Comparison of ENCODE assay signal across 29 cellular contexts in the genomic region with DNA sequence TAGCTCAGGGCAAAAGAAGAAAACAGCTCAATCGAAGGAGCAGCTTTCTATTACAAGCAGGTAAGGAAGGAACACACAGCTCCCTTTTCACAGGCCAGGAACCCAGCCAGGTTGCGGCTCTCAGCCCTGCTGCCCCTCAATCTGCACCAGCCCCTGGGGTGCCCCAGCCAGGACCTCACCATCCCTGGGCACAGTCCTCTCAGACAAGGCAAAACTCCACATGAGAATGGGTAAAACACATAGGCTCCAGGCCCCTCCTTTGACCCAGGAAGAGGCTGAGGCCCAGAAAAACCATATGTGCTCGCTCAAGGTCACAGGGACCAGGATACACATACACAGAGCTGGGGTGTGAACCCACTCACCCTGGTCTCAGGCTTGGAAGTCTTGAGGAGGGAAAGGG.
"Had no signal": no experiment of that assay in that cellular context is flagged by ENCODE, and none has a peak within 500 bp of the region (broad histone marks: within the 10 kb centered on the region; RNA-seq: fewer than 3 reads in every experiment).

No MANE protein-coding gene starts in this region.

- ATAC-seq: activated CD8-positive, alpha-beta T cell treated with anti-CD3 and anti-CD28 coated beads, Interleukin-2, amount 10 ng/mL, durations not matched to agents 7 days and 5 days; activated naive CD4-positive, alpha-beta T cell treated with anti-CD3 and anti-CD28 coated beads, Interleukin-2, amount 50 U/mL, for 72 hours; activated T-cell treated with anti-CD3 and anti-CD28 coated beads, Interleukin-2, amount 50 U/mL, for 4 hours; K562; Panc1; SK-N-SH treated with all-trans-retinoic acid at 6 μM for 48 hours had no signal

- H3K27ac Mint-ChIP-seq: activated CD8-positive, alpha-beta T cell treated with anti-CD3 and anti-CD28 coated beads, Interleukin-2, amount 10 ng/mL, durations not matched to agents 7 days and 5 days had no signal

- H3K4me1 ChIP-seq: breast epithelium, SJCRH30 had no signal

- H3K27me3 ChIP-seq: adrenal gland, breast epithelium, SJCRH30 had no signal

- H3K4me3 ChIP-seq: adrenal gland, breast epithelium, K562, SJCRH30 had no signal

- H3K9me3 ChIP-seq: adrenal gland, breast epithelium, SJCRH30 had no signal

- H3K9me3 Mint-ChIP-seq: activated naive CD4-positive, alpha-beta T cell treated with anti-CD3 and anti-CD28 coated beads, Interleukin-2, amount 50 U/mL, for 72 hours; activated T-cell treated with anti-CD3 and anti-CD28 coated beads, Interleukin-2, amount 50 U/mL, for 4 hours had no signal

- H3K36me3 ChIP-seq: adrenal gland, breast epithelium, SJCRH30 had no signal

- H3K36me3 Mint-ChIP-seq: activated naive CD4-positive, alpha-beta T cell treated with anti-CD3 and anti-CD28 coated beads, Interleukin-2, amount 50 U/mL, for 72 hours had no signal

- DNase-seq: activated CD4-positive, alpha-beta T cell treated with anti-CD3 and anti-CD28 coated beads for 48 hours; activated CD4-positive, alpha-beta T cell treated with anti-CD3 and anti-CD28 coated beads, Interleukin-2, amount 50 U/mL, for 4 hours; activated CD4-positive, CD25-positive, alpha-beta regulatory T cell treated with anti-CD3 and anti-CD28 coated beads, Interleukin-2, amount 50 U/mL, for 72 hours; activated CD8-positive, alpha-beta memory T cell treated with anti-CD3 and anti-CD28 coated beads, Interleukin-2, amount 50 U/mL, for 48 hours; activated CD8-positive, alpha-beta T cell treated with anti-CD3 and anti-CD28 coated beads, Interleukin-2, amount 10 ng/mL, durations not matched to agents 7 days and 5 days; activated effector memory CD4-positive, alpha-beta T cell treated with anti-CD3 and anti-CD28 coated beads, Interleukin-2, amount 50 U/mL, for 16 hours; activated naive CD4-positive, alpha-beta T cell treated with Interleukin-2 at 50 U/mL for 16 hours; activated T-cell treated with anti-CD3 and anti-CD28 coated beads, Interleukin-2, amount 50 U/mL, for 4 hours; adrenal gland; anterior cingulate cortex; central memory CD4-positive, alpha-beta T cell; Karpas-422; NCI-H1048; NCI-H1930; NCI-H2171; NCI-H2227 treated with DMSO at 0.1 percent for 48 hours; NCI-H446 treated with DMSO at 0.1 percent for 48 hours; NCI-H526; NCI-H774; OCI-M1; Right ventricle myocardium superior; RPMI8226; SJCRH30; SW 1271 had no signal

- H3K27ac ChIP-seq: adrenal gland, SJCRH30 had no signal

- H3K4me3 Mint-ChIP-seq: activated CD8-positive, alpha-beta T cell treated with anti-CD3 and anti-CD28 coated beads, Interleukin-2, amount 10 ng/mL, durations not matched to agents 7 days and 5 days; activated T-cell treated with anti-CD3 and anti-CD28 coated beads, Interleukin-2, amount 50 U/mL, for 4 hours had no signal
